1 cellular context compared by ENCODE assay signal in genomic region chr6:110529355-110529754, GRCh38.
TF ChIP-seq lines count a peak whose summit lies in the region.

No MANE protein-coding gene starts in this region.

TF ChIP-seq in H1, 55 proteins besides CTCF, POLR2A, EP300 and RAD21:
- TF ChIP-seq TAF1 (IDR thresholded peaks at IDR 0.05; ENCODE audit: low read depth, low read length) (no peak), CHD1 (IDR thresholded peaks at IDR 0.05; ENCODE audit: low read depth, low read length) (no peak), SRF (IDR thresholded peaks at IDR 0.05; ENCODE audit: low read depth, low read length) (no peak), ATF3 (IDR thresholded peaks at IDR 0.05; ENCODE audit: insufficient read depth, low read depth, low read length) (no peak), KDM1A (IDR thresholded peaks at IDR 0.05; ENCODE audit: borderline replicate concordance, low read length) (no peak), RNF2 (IDR thresholded peaks at IDR 0.05; ENCODE audit: borderline replicate concordance, low read depth, low read length, missing control alignments, poor library complexity, severe bottlenecking) (no peak), CBX8 (IDR thresholded peaks at IDR 0.05; ENCODE audit: borderline replicate concordance, low read depth, low read length) (no peak), NANOG (IDR thresholded peaks at IDR 0.05; ENCODE audit: insufficient read depth, low read depth, low read length, poor library complexity, severe bottlenecking) (no peak), SAP30 (IDR thresholded peaks at IDR 0.05; ENCODE audit: insufficient read depth, insufficient replicate concordance, low read length) (no peak), PHF8 (conservative IDR thresholded peaks at IDR 0.05; ENCODE audit: low read depth, low read length) (no peak), NRF1 (IDR thresholded peaks at IDR 0.05; ENCODE audit: low read depth, low read length) (no peak), SP4 (IDR thresholded peaks at IDR 0.05; ENCODE audit: low read length) (no peak), ZNF274 (IDR thresholded peaks at IDR 0.05; ENCODE audit: borderline replicate concordance, extremely low read depth, low read length) (no peak), RFX5 (IDR thresholded peaks at IDR 0.05; ENCODE audit: borderline replicate concordance, low read depth, low read length) (no peak), HDAC6 (IDR thresholded peaks at IDR 0.05; ENCODE audit: low read depth, low read length) (no peak), ASH2L (IDR thresholded peaks at IDR 0.05; ENCODE audit: low read length) (no peak), CTBP2 (IDR thresholded peaks at IDR 0.05; ENCODE audit: borderline replicate concordance, insufficient read depth, insufficient read length, low read length) (no peak), USF2 (IDR thresholded peaks at IDR 0.05; ENCODE audit: low read length) (no peak), CBX5 (IDR thresholded peaks at IDR 0.05; ENCODE audit: low read depth, low read length) (no peak)
